In genomic region chr16:56520251-56520577, GRCh38 we compare ENCODE assay signal across 8 cellular contexts. TPM values are rescaled to one million over a fixed set of nuclear protein-coding genes. Genes with fewer than 3 reads are reported as not detected.
DNase-seq lines count a peak whose midpoint lies in the region; ATAC-seq, FAIRE-seq and TF ChIP-seq lines count a peak whose summit lies in the region.

No MANE protein-coding gene starts in this region.

- DNase-seq in bronchial epithelial cell (ENCODE audit: low read depth) (no peak), activated gamma-delta T cell (lab: John Stamatoyannopoulos, UW) (no peak), 8988T (no peak)

- ATAC-seq in HG03432 (IDR thresholded peaks at IDR 0.05; ENCODE audit: unreplicated experiment), result no peak
- no peak for ATAC-seq in HG02642 (IDR thresholded peaks at IDR 0.05; ENCODE audit: poor library complexity, unreplicated experiment)

- WGBS in HUES64, result 43% methylated on average over 4 of the region's 4 CpGs

- H3K36me3 ChIP-seq in ACC112 (ENCODE audit: insufficient read depth, low read length) (no peaks in the 10 kb centered on the region), HUES64 (ENCODE audit: insufficient read depth, low read length) (no peaks in the 10 kb centered on the region), bronchial epithelial cell (ENCODE audit: control insufficient read depth, insufficient read depth, low read length) (no peaks in the 10 kb centered on the region), mucosa of stomach (ENCODE audit: control insufficient read depth, insufficient read depth, low read length) (no peaks in the 10 kb centered on the region)

- H3K9ac ChIP-seq in HUES64 (ENCODE audit: low read depth, low read length), result peak overlapping the region; percentile 58; the same call in 1 of the 2 replicates
- H3K9ac ChIP-seq in mucosa of stomach (ENCODE audit: low read length), result peak overlapping the region; percentile 72

- peaks cover 20% of the 10 kb centered on the region for H3K79me2 ChIP-seq in ACC112 (ENCODE audit: control insufficient read depth, insufficient read depth, low read length, unreplicated experiment)

- H3K4me3 ChIP-seq in ACC112 (ENCODE audit: low read depth, low read length) (peak overlapping the region; percentile 93), HUES64 (ENCODE audit: low read length) (peak overlapping the region; percentile 94), bronchial epithelial cell (ENCODE audit: low read depth, low read length) (peak overlapping the region; percentile 97), mucosa of stomach (ENCODE audit: low read length) (peak overlapping the region; percentile 62)

- H3K27ac ChIP-seq in ACC112 (ENCODE audit: low read depth, low read length) (no peak overlapping the region), HUES64 (ENCODE audit: low read depth, low read length) (no peak overlapping the region)

- H3K27me3 ChIP-seq in ACC112 (ENCODE audit: insufficient read depth, low read length) (no peaks in the 10 kb centered on the region), HUES64 (ENCODE audit: insufficient read depth, low read length) (no peaks in the 10 kb centered on the region), bronchial epithelial cell (ENCODE audit: control insufficient read depth, insufficient read depth, low read length) (no peaks in the 10 kb centered on the region), mucosa of stomach (ENCODE audit: control insufficient read depth, insufficient read depth, low read length) (no peaks in the 10 kb centered on the region)

- peaks cover 29% of the 10 kb centered on the region for H3K4me1 ChIP-seq in ACC112 (ENCODE audit: control insufficient read depth, insufficient read depth, low read length, unreplicated experiment)
- 0 out of 2 replicates have a peak, but pooled peaks cover 5% of the 10 kb centered on the region for H3K4me1 ChIP-seq in HUES64 (ENCODE audit: insufficient read depth, low read length)
- peaks cover 7% of the 10 kb centered on the region for H3K4me1 ChIP-seq in mucosa of stomach (ENCODE audit: control insufficient read depth, insufficient read depth, low read length)

- peak overlapping the region; percentile 95 for H2AFZ ChIP-seq in ACC112 (ENCODE audit: low read length, unreplicated experiment)

- H3K9me3 ChIP-seq in HUES64 (ENCODE audit: insufficient read depth, low read depth, low read length) (no peaks in the 10 kb centered on the region), mucosa of stomach (ENCODE audit: control insufficient read depth, low read length) (no peaks in the 10 kb centered on the region)

- TF ChIP-seq CTCF in bronchial epithelial cell (IDR thresholded peaks at IDR 0.05; ENCODE audit: insufficient read depth, low read length, severe bottlenecking), result no peak

- FAIRE-seq in bronchial epithelial cell (lab: Jason Lieb, UNC), result no peak

RNA-seq across cellular contexts. Expression of gene BBS2, which starts 0.4 kb away (rescaled TPM):
- polyA plus RNA-seq in HUES64 (2013, experiment 1 of 2), result 14.4 TPM
- polyA plus RNA-seq in HUES64 (2013, experiment 2 of 2), result 33.5 TPM
- total RNA-seq in bronchial epithelial cell, result 31.6 and 46.6 TPM in 2 replicates

RNA-seq across cellular contexts. Expression of gene MT4, which starts 44.7 kb away (rescaled TPM):
- polyA plus RNA-seq in HUES64 (2013, experiment 1 of 2), result not detected
- not detected for polyA plus RNA-seq in HUES64 (2013, experiment 2 of 2)
- not detected in 2 replicates for total RNA-seq in bronchial epithelial cell
